30 cellular contexts compared by ENCODE assay signal in genomic region chr2:69125816-69126215, GRCh38.
"Had no signal": no experiment of that assay in that cellular context is flagged by ENCODE, and none has a peak within 500 bp of the region (broad histone marks: within the 10 kb centered on the region; RNA-seq: fewer than 3 reads in every experiment).

No MANE protein-coding gene starts in this region.

- H3K9me3 Mint-ChIP-seq: natural killer cell; nephron; neural crest cell; stimulated activated memory B cell treated with anti-CD40 and anti-IgM and Interleukin-4, amounts not matched to agents 10 μg/mL and 1 μg/mL and 100 μg/mL, for 72 hours; stimulated activated naive CD8-positive, alpha-beta T cell treated with anti-CD3 and anti-CD28 coated beads, Interleukin-15, amount 100 ng/mL, for 72 hours; type B pancreatic cell had no signal

- H3K4me1 Mint-ChIP-seq: natural killer cell; nephron; neural crest cell; stimulated activated memory B cell treated with anti-CD40 and anti-IgM and Interleukin-4, amounts not matched to agents 10 μg/mL and 1 μg/mL and 100 μg/mL, for 72 hours; stimulated activated naive CD8-positive, alpha-beta T cell treated with anti-CD3 and anti-CD28 coated beads, Interleukin-15, amount 100 ng/mL, for 72 hours had no signal

- H3K27ac Mint-ChIP-seq: naive thymus-derived CD4-positive, alpha-beta T cell; natural killer cell; nephron; stimulated activated memory B cell treated with anti-CD40 and anti-IgM and Interleukin-4, amounts not matched to agents 10 μg/mL and 1 μg/mL and 100 μg/mL, for 72 hours; stimulated activated naive CD8-positive, alpha-beta T cell treated with anti-CD3 and anti-CD28 coated beads, Interleukin-15, amount 100 ng/mL, for 72 hours; type B pancreatic cell had no signal

- DNase-seq: naive thymus-derived CD4-positive, alpha-beta T cell; natural killer cell; nucleus accumbens; pancreas; right cardiac atrium; spleen; stimulated activated CD4-positive, alpha-beta T cell treated with anti-CD3 and anti-CD28 coated beads, Interleukin-12 subunit alpha, Interleukin-12 subunit beta, amount 100 ng/mL, for 4 hours; stimulated activated CD4-positive, alpha-beta T cell treated with anti-CD3 and anti-CD28 coated beads, Interleukin-1b, Interleukin-23, amount 100 ng/mL, for 48 hours; stimulated activated CD4-positive, alpha-beta T cell treated with anti-CD3 and anti-CD28 coated beads, Interleukin-4, amount 100 ng/mL, for 1 hour; stimulated activated CD4-positive, alpha-beta T cell treated with anti-CD3 and anti-CD28 coated beads, Interleukin-4, amount 100 ng/mL, for 4 hours; stimulated activated CD8-positive, alpha-beta memory T cell treated with anti-CD3 and anti-CD28 coated beads, Interleukin-4, amount 100 ng/mL, for 48 hours; stimulated activated naive CD4-positive, alpha-beta T cell; stimulated activated naive CD8-positive, alpha-beta T cell treated with anti-CD3 and anti-CD28 coated beads, Interleukin-15, amount 100 ng/mL, for 72 hours; stimulated activated naive CD8-positive, alpha-beta T cell treated with anti-CD3 and anti-CD28 coated beads, Interleukin-15, Interleukin-2, amounts not matched to agents 100 U/mL and 50 U/mL, for 24 hours; substantia nigra; testis; tibial artery; transverse colon had no signal

- H3K27ac ChIP-seq: neutrophil, pancreas, prostate gland, skin epidermis, spleen, suprapubic skin, testis, tibial artery, transverse colon, vagina had no signal

- ATAC-seq: naive thymus-derived CD4-positive, alpha-beta T cell; natural killer cell; pancreas; right cardiac atrium; sciatic nerve; stimulated activated memory B cell treated with anti-CD40 and anti-IgM and Interleukin-4, amounts not matched to agents 10 μg/mL and 1 μg/mL and 100 μg/mL, for 72 hours; stimulated activated naive CD8-positive, alpha-beta T cell treated with anti-CD3 and anti-CD28 coated beads, Interleukin-15, amount 100 ng/mL, for 72 hours; stimulated activated naive CD8-positive, alpha-beta T cell treated with anti-CD3 and anti-CD28 coated beads, Interleukin-15, Interleukin-2, amounts not matched to agents 100 U/mL and 50 U/mL, for 24 hours had no signal

- H3K4me1 ChIP-seq: pancreas, prostate gland, spleen, suprapubic skin, testis, transverse colon, vagina had no signal

- H3K9me3 ChIP-seq: neutrophil, pancreas, prostate gland, spleen, suprapubic skin, testis, tibial artery, transverse colon, vagina had no signal

- H3K36me3 Mint-ChIP-seq: naive thymus-derived CD4-positive, alpha-beta T cell; natural killer cell; stimulated activated memory B cell treated with anti-CD40 and anti-IgM and Interleukin-4, amounts not matched to agents 10 μg/mL and 1 μg/mL and 100 μg/mL, for 72 hours had no signal

- H3K4me2 ChIP-seq: smooth muscle cell had no signal

- FAIRE-seq: pancreas, urothelium cell line had no signal

- H3K27me3 ChIP-seq: neutrophil, pancreas, spleen, suprapubic skin, testis, tibial artery, transverse colon, vagina had no signal

- H3K4me3 Mint-ChIP-seq: naive thymus-derived CD4-positive, alpha-beta T cell; natural killer cell; nephron; neural crest cell; stimulated activated memory B cell treated with anti-CD40 and anti-IgM and Interleukin-4, amounts not matched to agents 10 μg/mL and 1 μg/mL and 100 μg/mL, for 72 hours; stimulated activated naive CD8-positive, alpha-beta T cell treated with anti-CD3 and anti-CD28 coated beads, Interleukin-15, amount 100 ng/mL, for 72 hours; type B pancreatic cell had no signal

- H3K4me3 ChIP-seq: pancreas, prostate gland, skin epidermis, smooth muscle cell, spleen, suprapubic skin, testis, tibial artery, transverse colon, vagina had no signal

- H3K27me3 Mint-ChIP-seq: type B pancreatic cell had no signal

- H3K36me3 ChIP-seq: neutrophil, pancreas, prostate gland, transverse colon had no signal
